In the genomic region with DNA sequence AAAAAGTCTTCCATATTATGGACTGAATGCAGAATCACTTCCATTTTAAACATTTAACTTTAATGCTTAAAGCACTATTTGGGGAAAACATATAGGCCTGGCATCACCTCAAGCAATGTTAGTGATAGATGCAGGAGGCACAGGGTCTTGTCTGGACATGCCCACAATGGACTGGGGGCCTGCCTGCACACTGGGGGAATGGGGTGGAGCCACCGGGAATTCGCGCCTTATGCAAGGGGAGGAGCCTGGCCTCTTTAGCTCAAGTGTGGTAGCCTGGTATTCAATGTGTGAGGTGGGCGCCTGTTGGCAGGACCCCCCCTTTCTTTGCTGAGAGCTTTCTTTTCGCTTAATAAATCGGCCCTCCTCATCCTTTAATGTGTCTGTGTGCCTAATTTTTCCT, we compare ENCODE assay signal across 31 cellular contexts. TPM values are rescaled to one million over a fixed set of nuclear protein-coding genes. Genes with fewer than 3 reads are reported as not detected.
DNase-seq lines count a peak whose midpoint lies in the region; ATAC-seq and TF ChIP-seq lines count a peak whose summit lies in the region.
"Had no signal": no experiment of that assay in that cellular context is flagged by ENCODE, and none has a peak within 500 bp of the region (broad histone marks: within the 10 kb centered on the region; RNA-seq: fewer than 3 reads in every experiment).

No MANE protein-coding gene starts in this region.

- H3K9me2 ChIP-seq in hepatocyte (replicated peaks; ENCODE audit: insufficient read depth) = no peaks in the 10 kb centered on the region

- H3K9me3 ChIP-seq in HUES64 (ENCODE audit: insufficient read depth, low read depth, low read length) = no peaks in the 10 kb centered on the region
- peaks cover 3% of the 10 kb centered on the region for H3K9me3 ChIP-seq in mammary epithelial cell (replicated peaks; ENCODE audit: insufficient read depth, low read length)
- H3K9me3 ChIP-seq in hepatocyte (ENCODE audit: low read depth) = no peaks in the 10 kb centered on the region
- H3K9me3 ChIP-seq: ascending aorta, Caco-2, esophagus squamous epithelium, pancreas had no signal

- 91% methylated on average over 6 of the region's 6 CpGs for WGBS in HUES64
- 86% methylated on average over 5 of the region's 6 CpGs for WGBS in mammary epithelial cell (ENCODE audit: low coverage, missing lambda C conversion rate)
- 98% methylated on average over 6 of the region's 6 CpGs for WGBS in hepatocyte (ENCODE audit: low lambda C conversion rate, missing lambda C conversion rate)

- no peak overlapping the region for H3K27ac Mint-ChIP-seq in activated naive CD8-positive, alpha-beta T cell treated with anti-CD3 and anti-CD28 coated beads for 36 hours

- H2AFZ ChIP-seq in mammary epithelial cell (ENCODE audit: low read depth, low read length) (peak overlapping the region; percentile 33), hepatocyte (no peak overlapping the region)

- no peak for ATAC-seq in GM19397 (IDR thresholded peaks at IDR 0.05; ENCODE audit: unreplicated experiment)
- ATAC-seq: left colon, pancreas had no signal

- intact Hi-C loops in mammary epithelial cell (cut with micrococcal nuclease) = no loop called here

- peaks cover 8% of the 10 kb centered on the region for H3K4me1 ChIP-seq in HUES64 (ENCODE audit: insufficient read depth, low read length)
- peaks cover 12% of the 10 kb centered on the region for H3K4me1 ChIP-seq in mammary epithelial cell (ENCODE audit: insufficient read depth, low read length)
- H3K4me1 ChIP-seq in hepatocyte (ENCODE audit: insufficient read depth) = no peaks in the 10 kb centered on the region
- H3K4me1 ChIP-seq: Caco-2 had no signal

- H3K9me3 Mint-ChIP-seq in activated naive CD8-positive, alpha-beta T cell treated with anti-CD3 and anti-CD28 coated beads for 36 hours = no peaks in the 10 kb centered on the region
- H3K9me3 Mint-ChIP-seq: neural crest cell had no signal

- no peaks in the 10 kb centered on the region for H3K27me3 ChIP-seq in HUES64 (ENCODE audit: insufficient read depth, low read length)
- no peaks in the 10 kb centered on the region for H3K27me3 ChIP-seq in mammary epithelial cell (ENCODE audit: insufficient read depth, low read length)
- H3K27me3 ChIP-seq in hepatocyte = no peaks in the 10 kb centered on the region
- H3K27me3 ChIP-seq: ascending aorta, esophagus squamous epithelium, pancreas had no signal

- H3K9ac ChIP-seq in HUES64 (ENCODE audit: low read depth, low read length) = peak overlapping the region; percentile 25; the same call in 1 of the 2 replicates
- no peak overlapping the region for H3K9ac ChIP-seq in mammary epithelial cell (ENCODE audit: insufficient read depth, low read length)
- H3K9ac ChIP-seq: KMS-11 had no signal

- peak; percentile 3 for DNase-seq in NCI-H146 (lab: John Stamatoyannopoulos, UW)
- no peak for DNase-seq in NCI-H146 treated with DMSO at 0.1 percent for 48 hours (lab: John Stamatoyannopoulos, UW; ENCODE audit: unreplicated experiment)
- no peak for DNase-seq in mammary epithelial cell
- DNase-seq in islet precursor cell = peak; percentile 71
- DNase-seq in hepatocyte (ENCODE audit: low spot score) = no peak
- no peak for DNase-seq in activated naive CD8-positive, alpha-beta T cell treated with anti-CD3 and anti-CD28 coated beads for 36 hours
- DNase-seq: activated CD4-positive, alpha-beta T cell treated with anti-CD3 and anti-CD28 coated beads for 48 hours; activated effector memory CD4-positive, alpha-beta T cell treated with anti-CD3 and anti-CD28 coated beads, Interleukin-2, amount 50 U/mL, for 16 hours; Caco-2; central memory CD4-positive, alpha-beta T cell; cortex of kidney; esophagus squamous epithelium; foreskin melanocyte; hippocampal formation; left colon; mesendoderm; NCI-H1417; NCI-H2081 treated with DMSO at 0.1 percent for 48 hours; NCI-H774; pancreas; stimulated activated naive CD4-positive, alpha-beta T cell; T1000 had no signal

- H3K79me2 ChIP-seq in mammary epithelial cell (ENCODE audit: insufficient read depth, low read length) = no peaks in the 10 kb centered on the region
- H3K79me2 ChIP-seq in hepatocyte = no peaks in the 10 kb centered on the region

- in situ Hi-C loops in mammary epithelial cell (cut with MboI; ENCODE audit: low sequenced_read_pairs in 2 of 2) = no loop called here

- dilution Hi-C loops in mammary epithelial cell (cut with HindIII; ENCODE audit: low sequenced_read_pairs) = no loop called here

- H4K20me1 ChIP-seq in mammary epithelial cell (ENCODE audit: insufficient read depth, low read length) (no peaks in the 10 kb centered on the region), hepatocyte (ENCODE audit: insufficient read depth, poor library complexity, severe bottlenecking) (no peaks in the 10 kb centered on the region)

- H3K27ac ChIP-seq in HUES64 (ENCODE audit: low read depth, low read length) (no peak overlapping the region), mammary epithelial cell (ENCODE audit: insufficient read depth, low read depth, low read length) (peak overlapping the region; percentile 40), hepatocyte (no peak overlapping the region)
- H3K27ac ChIP-seq: 22Rv1, C4-2B, esophagus squamous epithelium, KMS-11, pancreas, VCaP had no signal

- H3K4me3 ChIP-seq in HUES64 (ENCODE audit: low read length) (no peak overlapping the region), mammary epithelial cell (replicated peaks in 1 of 3; ENCODE audit: insufficient read depth in 1 of 3, low read depth in 2 of 3, low read length in 3 of 3) (no peak overlapping the region), hepatocyte (no peak overlapping the region)
- H3K4me3 ChIP-seq: ascending aorta, esophagus squamous epithelium, pancreas had no signal

- H3K4me3 Mint-ChIP-seq in activated naive CD8-positive, alpha-beta T cell treated with anti-CD3 and anti-CD28 coated beads for 36 hours = no peak overlapping the region
- H3K4me3 Mint-ChIP-seq: neural crest cell had no signal

- BruUV-seq in mammary epithelial cell (replicated peaks; lab: Mats Ljungman, UMichigan) = no TSS peak

- H3K4me2 ChIP-seq in mammary epithelial cell (ENCODE audit: insufficient read depth, low read depth, low read length) = no peak overlapping the region
- no peak overlapping the region for H3K4me2 ChIP-seq in hepatocyte
- H3K4me2 ChIP-seq: KMS-11 had no signal

- TF ChIP-seq CTCF in mammary epithelial cell (conservative IDR thresholded peaks at IDR 0.05 in 1 of 2, IDR thresholded peaks at IDR 0.05 in 1 of 2; ENCODE audit: extremely low read depth in 1 of 2, insufficient read depth in 1 of 2, low read depth in 1 of 2, low read length in 2 of 2) (no peak), hepatocyte (IDR thresholded peaks at IDR 0.05; ENCODE audit: poor library complexity) (no peak)

- H3K27me3 Mint-ChIP-seq in activated naive CD8-positive, alpha-beta T cell treated with anti-CD3 and anti-CD28 coated beads for 36 hours = no peaks in the 10 kb centered on the region

- H3K36me3 Mint-ChIP-seq in activated naive CD8-positive, alpha-beta T cell treated with anti-CD3 and anti-CD28 coated beads for 36 hours = peaks cover 16% of the 10 kb centered on the region

- CTCF ChIA-PET in mammary epithelial cell (lab: Charles Lee; ENCODE audit: low non-redundant PET) = no interaction called here

- H3K36me3 ChIP-seq in HUES64 (ENCODE audit: insufficient read depth, low read length) = peaks cover 24% of the 10 kb centered on the region
- H3K36me3 ChIP-seq in mammary epithelial cell (ENCODE audit: insufficient read depth, low read length) = peaks cover 6% of the 10 kb centered on the region
- no peaks in the 10 kb centered on the region for H3K36me3 ChIP-seq in hepatocyte (replicated peaks; ENCODE audit: insufficient read depth, low read depth)

- peaks cover 12% of the 10 kb centered on the region for H3K4me1 Mint-ChIP-seq in activated naive CD8-positive, alpha-beta T cell treated with anti-CD3 and anti-CD28 coated beads for 36 hours
- H3K4me1 Mint-ChIP-seq: neural crest cell had no signal

RNA-seq across cellular contexts. Expression of a gene that starts 29.9 kb away (rescaled TPM):
- polyA plus RNA-seq in HUES64 (2013, experiment 1 of 2) = not detected
- not detected for polyA plus RNA-seq in HUES64 (2013, experiment 2 of 2)
- total RNA-seq in mammary epithelial cell (under 1 TPM in 1 of 2 donors, not detected in 1; 0.17 TPM), hepatocyte (1.8 and 2.0 TPM in 2 replicates)
- polyA plus RNA-seq in mammary epithelial cell (0.02 TPM), hepatocyte (0.15 and 1.2 TPM in 2 replicates)
- not detected for polyA minus RNA-seq in mammary epithelial cell
- under 1 TPM; 0.10 to 0.18 TPM for total RNA-seq in activated naive CD8-positive, alpha-beta T cell treated with anti-CD3 and anti-CD28 coated beads for 36 hours
- total RNA-seq: Caco-2, HT1080, neural crest cell had no signal

RNA-seq across cellular contexts. Expression of a gene that starts 32.7 kb away (rescaled TPM):
- 8.3 TPM for polyA plus RNA-seq in HUES64 (2013, experiment 1 of 2)
- 13.1 TPM for polyA plus RNA-seq in HUES64 (2013, experiment 2 of 2)
- 10 to 100 TPM; 24.9 to 32.2 TPM for total RNA-seq in mammary epithelial cell
- polyA plus RNA-seq in mammary epithelial cell = 11.9 TPM
- 38.7 TPM for polyA minus RNA-seq in mammary epithelial cell
- 48.6 and 50.6 TPM in 2 replicates for total RNA-seq in hepatocyte
- 20.3 and 24.9 TPM in 2 replicates for polyA plus RNA-seq in hepatocyte
- 10 to 100 TPM; 11.3 to 12.4 TPM for total RNA-seq in activated naive CD8-positive, alpha-beta T cell treated with anti-CD3 and anti-CD28 coated beads for 36 hours

RNA-seq across cellular contexts. Expression of a gene that starts 33.2 kb away (rescaled TPM):
- polyA plus RNA-seq in HUES64 (2013, experiment 1 of 2) = 37.3 TPM
- polyA plus RNA-seq in HUES64 (2013, experiment 2 of 2) = 39.7 TPM
- total RNA-seq in mammary epithelial cell = 10 to 100 TPM; 29.2 to 38.6 TPM
- 17.8 TPM for polyA plus RNA-seq in mammary epithelial cell
- 7.0 TPM for polyA minus RNA-seq in mammary epithelial cell
- total RNA-seq in hepatocyte = 35.9 and 42.4 TPM in 2 replicates
- 26.9 and 34.0 TPM in 2 replicates for polyA plus RNA-seq in hepatocyte
- 10 to 100 TPM; 68.9 to 77.6 TPM for total RNA-seq in activated naive CD8-positive, alpha-beta T cell treated with anti-CD3 and anti-CD28 coated beads for 36 hours

Comparison
In these comparisons a context has a peak if more than half of its experiments do, and no peak if none do; other contexts are left out.
1. DNase-seq: peak in NCI-H146 (single experiment) and islet precursor cell (single experiment); none in NCI-H146 treated with DMSO at 0.1 percent for 48 hours (single experiment), mammary epithelial cell (single experiment), hepatocyte (single experiment) and activated naive CD8-positive, alpha-beta T cell treated with anti-CD3 and anti-CD28 coated beads for 36 hours (single experiment).